9 cellular contexts compared by ENCODE assay signal in genomic region chr4:70754470-70754869, GRCh38. TPM values are rescaled to one million over a fixed set of nuclear protein-coding genes. Genes with fewer than 3 reads are reported as not detected.
A peak's percentile ranks its signal among the peaks of the same experiment; 100 is the strongest.
DNase-seq lines count a peak whose midpoint lies in the region; ATAC-seq and TF ChIP-seq lines count a peak whose summit lies in the region.
"Had no signal": no experiment of that assay in that cellular context is flagged by ENCODE, and none has a peak within 500 bp of the region (broad histone marks: within the 10 kb centered on the region; RNA-seq: fewer than 3 reads in every experiment).

No MANE protein-coding gene starts in this region.

- DNase-seq in activated B cell treated with CpG ODN at 0.5 μM for 24 hours (no peak), NCI-H446 (lab: John Stamatoyannopoulos, UW) (no peak), A172 (ENCODE audit: low spot score) (no peak)
- no peak for DNase-seq in activated naive CD4-positive, alpha-beta T cell treated with Interleukin-2 at 50 U/mL for 16 hours
- DNase-seq in activated CD8-positive, alpha-beta T cell treated with anti-CD3 and anti-CD28 coated beads for 36 hours = no peak
- DNase-seq: NCI-H82 had no signal

- ATAC-seq in GM18502 (IDR thresholded peaks at IDR 0.05; ENCODE audit: poor library complexity, unreplicated experiment) (peak; percentile 66), GM21515 (IDR thresholded peaks at IDR 0.05; ENCODE audit: unreplicated experiment) (peak; percentile 85), HG03175 (IDR thresholded peaks at IDR 0.05; ENCODE audit: unreplicated experiment) (peak; percentile 75), activated B cell treated with CpG ODN at 0.5 μM for 24 hours (ENCODE audit: low read depth) (peak; percentile 70)
- no peak for ATAC-seq in activated CD8-positive, alpha-beta T cell treated with anti-CD3 and anti-CD28 coated beads for 36 hours

- CTCF ChIA-PET in activated B cell treated with CpG ODN at 0.5 μM for 24 hours (lab: Charles Lee) = interaction anchor here (1.6 to 2.6 kb wide), 3 partner anchors 19 to 103 kb away, joined by 3 to 14 read pairs (median 6); no protein-coding TSS in a partner anchor
- CTCF ChIA-PET in activated CD8-positive, alpha-beta T cell treated with anti-CD3 and anti-CD28 coated beads for 36 hours (lab: Charles Lee) = interaction anchor here (0.8 to 2.1 kb wide), 2 partner anchors 9 to 20 kb away, joined by 3 to 5 read pairs; no protein-coding TSS in a partner anchor

- H3K27me3 Mint-ChIP-seq in activated B cell treated with CpG ODN at 0.5 μM for 24 hours = no peaks in the 10 kb centered on the region
- H3K27me3 Mint-ChIP-seq in activated CD8-positive, alpha-beta T cell treated with anti-CD3 and anti-CD28 coated beads for 36 hours = no peaks in the 10 kb centered on the region

- H3K27ac Mint-ChIP-seq in activated B cell treated with CpG ODN at 0.5 μM for 24 hours = peak overlapping the region; percentile 86
- no peak overlapping the region for H3K27ac Mint-ChIP-seq in activated CD8-positive, alpha-beta T cell treated with anti-CD3 and anti-CD28 coated beads for 36 hours

- H3K4me3 Mint-ChIP-seq in activated B cell treated with CpG ODN at 0.5 μM for 24 hours = peak overlapping the region; percentile 65
- no peak overlapping the region for H3K4me3 Mint-ChIP-seq in activated CD8-positive, alpha-beta T cell treated with anti-CD3 and anti-CD28 coated beads for 36 hours

- POLR2A ChIA-PET in activated B cell treated with CpG ODN at 0.5 μM for 24 hours (lab: Charles Lee) = interaction anchor here (0.6 to 2.7 kb wide), 12 partner anchors 8 to 240 kb away, joined by 3 to 21 read pairs (median 3); no protein-coding TSS in a partner anchor
- POLR2A ChIA-PET in activated CD8-positive, alpha-beta T cell treated with anti-CD3 and anti-CD28 coated beads for 36 hours (lab: Charles Lee) = interaction anchor here (1.3 kb wide), 1 partner anchor 65 kb away, joined by 3 read pairs; no protein-coding TSS in a partner anchor

- peaks cover 64% of the 10 kb centered on the region for H3K4me1 Mint-ChIP-seq in activated B cell treated with CpG ODN at 0.5 μM for 24 hours
- H3K4me1 Mint-ChIP-seq in activated CD8-positive, alpha-beta T cell treated with anti-CD3 and anti-CD28 coated beads for 36 hours (ENCODE audit: low read depth) = peaks cover 10% of the 10 kb centered on the region

- no peaks in the 10 kb centered on the region for H3K9me3 Mint-ChIP-seq in activated B cell treated with CpG ODN at 0.5 μM for 24 hours
- H3K9me3 Mint-ChIP-seq in activated CD8-positive, alpha-beta T cell treated with anti-CD3 and anti-CD28 coated beads for 36 hours = peaks cover 3% of the 10 kb centered on the region

- TF ChIP-seq CTCF in activated B cell treated with CpG ODN at 0.5 μM for 24 hours (IDR thresholded peaks at IDR 0.05) = no peak
- TF ChIP-seq CTCF in activated CD8-positive, alpha-beta T cell treated with anti-CD3 and anti-CD28 coated beads for 36 hours (IDR thresholded peaks at IDR 0.05) = no peak

- intact Hi-C loops in activated B cell treated with CpG ODN at 0.5 μM for 24 hours (cut with micrococcal nuclease) = loop anchor here (1.0 to 2.0 kb wide), 5 partner anchors 18 to 66 kb away; partner anchors contain the start of gene UTP3
- intact Hi-C loops in activated CD8-positive, alpha-beta T cell treated with anti-CD3 and anti-CD28 coated beads for 36 hours (cut with micrococcal nuclease) = no loop called here

- H3K36me3 Mint-ChIP-seq in activated B cell treated with CpG ODN at 0.5 μM for 24 hours (ENCODE audit: low read depth) = no peaks in the 10 kb centered on the region
- peaks cover 1% of the 10 kb centered on the region for H3K36me3 Mint-ChIP-seq in activated CD8-positive, alpha-beta T cell treated with anti-CD3 and anti-CD28 coated beads for 36 hours (ENCODE audit: low read depth)

RNA-seq across cellular contexts. Expression of gene RUFY3, which starts 32.7 kb away (rescaled TPM):
- total RNA-seq in activated B cell treated with CpG ODN at 0.5 μM for 24 hours = 55.0 and 69.4 TPM in 2 replicates
- 10 to 100 TPM; 13.6 to 17.5 TPM for total RNA-seq in activated CD8-positive, alpha-beta T cell treated with anti-CD3 and anti-CD28 coated beads for 36 hours
- 28.1 and 28.5 TPM in 2 replicates for total RNA-seq in A172 (2014; rRNA removed; shearing (Covaris generic))
